8 cellular contexts compared by ENCODE assay signal in genomic region chr7:120725376-120726039, GRCh38.
A peak's percentile ranks its signal among the peaks of the same experiment; 100 is the strongest.
DNase-seq lines count a peak whose midpoint lies in the region; ATAC-seq, FAIRE-seq and TF ChIP-seq lines count a peak whose summit lies in the region.

No MANE protein-coding gene starts in this region.

- H3K79me2 ChIP-seq in MM.1S (ENCODE audit: low read length), result no peaks in the 10 kb centered on the region

- no peaks in the 10 kb centered on the region for H3K4me1 ChIP-seq in MM.1S (ENCODE audit: low read length)
- peaks cover 0 to 4% (median 0%) of the 10 kb centered on the region in 5 donors for H3K4me1 ChIP-seq in subcutaneous abdominal adipose tissue (ENCODE audit: control insufficient read depth in 5 of 5, insufficient read depth in 5 of 5, low read length in 5 of 5)

- H3K4me2 ChIP-seq in MM.1S (ENCODE audit: low read depth, low read length), result no peak overlapping the region

- H3K4me3 Mint-ChIP-seq in activated CD8-positive, alpha-beta memory T cell treated with anti-CD3 and anti-CD28 coated beads, Interleukin-2, amount 10 ng/mL, durations not matched to agents 7 days and 5 days, result no peak overlapping the region
- H3K4me3 Mint-ChIP-seq in stimulated activated effector memory CD8-positive, alpha-beta T cell treated with anti-CD3 and anti-CD28 coated beads, Interleukin-12 subunit alpha, Interleukin-12 subunit beta, amount 100 ng/mL, for 72 hours, result no peak overlapping the region

- H2AFZ ChIP-seq in MM.1S (ENCODE audit: low read length), result peak overlapping the region; percentile 17; the same call in 1 of the 2 replicates

- H3K27ac ChIP-seq in MM.1S (ENCODE audit: low read length) (no peak overlapping the region), SK-N-MC (no peak overlapping the region), subcutaneous abdominal adipose tissue (ENCODE audit: low read depth, low read length) (no peak overlapping the region)

- H3K9me3 ChIP-seq in MM.1S (replicated peaks; ENCODE audit: insufficient read depth, low read length) (no peaks in the 10 kb centered on the region), SK-N-MC (ENCODE audit: low read depth, low read length) (no peaks in the 10 kb centered on the region), subcutaneous abdominal adipose tissue (ENCODE audit: control insufficient read depth in 5 of 5, low read length in 5 of 5) (no peaks in the 10 kb centered on the region)

- peak; percentile 76 for FAIRE-seq in frontal cortex (lab: Jason Lieb, UNC)

- H3K4me3 ChIP-seq in GM12864 (ENCODE audit: low read depth, low read length), result no peak overlapping the region
- no peak overlapping the region for H3K4me3 ChIP-seq in MM.1S (ENCODE audit: low read length)
- H3K4me3 ChIP-seq in SK-N-MC, result peak overlapping the region; percentile 50
- peak overlapping the region in 3 of 5 donors; percentile 6 to 14 (median 12) for H3K4me3 ChIP-seq in subcutaneous abdominal adipose tissue (ENCODE audit: low read depth in 1 of 5, low read length in 5 of 5)

- no peak overlapping the region for H3K9ac ChIP-seq in MM.1S (ENCODE audit: low read length)
- H3K9ac ChIP-seq in SK-N-MC (ENCODE audit: insufficient read length), result peak overlapping the region; percentile 24
- no peak overlapping the region for H3K9ac ChIP-seq in subcutaneous abdominal adipose tissue (ENCODE audit: low read length in 5 of 5)

- H4K20me1 ChIP-seq in MM.1S (ENCODE audit: insufficient read depth, low read length), result no peaks in the 10 kb centered on the region

- CTCF ChIA-PET in activated CD8-positive, alpha-beta memory T cell treated with anti-CD3 and anti-CD28 coated beads, Interleukin-2, amount 10 ng/mL, durations not matched to agents 7 days and 5 days (lab: Charles Lee), result interaction anchor here (1.0 kb wide), 1 partner anchor 18 kb away, joined by 3 read pairs; no protein-coding TSS in a partner anchor

- DNase-seq in GM12864 (ENCODE audit: low read depth), result peak; percentile 15
- DNase-seq in MM.1S, result peak; percentile 62
- DNase-seq in SK-N-MC (ENCODE audit: low read depth, low spot score), result peak; percentile 39
- DNase-seq in frontal cortex (ENCODE audit: low spot score in 2 of 2), result peak in 1 of 2 donors; percentile 5
- no peak for DNase-seq in activated CD8-positive, alpha-beta memory T cell treated with anti-CD3 and anti-CD28 coated beads, Interleukin-2, amount 10 ng/mL, durations not matched to agents 7 days and 5 days
- DNase-seq in stimulated activated effector memory CD8-positive, alpha-beta T cell treated with anti-CD3 and anti-CD28 coated beads, Interleukin-12 subunit alpha, Interleukin-12 subunit beta, amount 100 ng/mL, for 72 hours (ENCODE audit: low spot score in 2 of 2), result no peak

- H3K36me3 ChIP-seq in MM.1S (replicated peaks; ENCODE audit: insufficient read depth, low read length) (no peaks in the 10 kb centered on the region), SK-N-MC (ENCODE audit: insufficient read depth, low read length) (no peaks in the 10 kb centered on the region), subcutaneous abdominal adipose tissue (ENCODE audit: control insufficient read depth in 5 of 5, insufficient read depth in 5 of 5, low read length in 5 of 5) (no peaks in the 10 kb centered on the region)

- peak; percentile 55 for TF ChIP-seq CTCF in GM12864 (IDR thresholded peaks at IDR 0.05; ENCODE audit: low read depth, low read length, missing control alignments)
- TF ChIP-seq CTCF in MM.1S (IDR thresholded peaks at IDR 0.05; ENCODE audit: low read length), result peak; percentile 79

- H3K36me3 Mint-ChIP-seq in activated CD8-positive, alpha-beta memory T cell treated with anti-CD3 and anti-CD28 coated beads, Interleukin-2, amount 10 ng/mL, durations not matched to agents 7 days and 5 days, result no peaks in the 10 kb centered on the region
- H3K36me3 Mint-ChIP-seq in stimulated activated effector memory CD8-positive, alpha-beta T cell treated with anti-CD3 and anti-CD28 coated beads, Interleukin-12 subunit alpha, Interleukin-12 subunit beta, amount 100 ng/mL, for 72 hours, result no peaks in the 10 kb centered on the region

- no peaks in the 10 kb centered on the region for H3K27me3 ChIP-seq in MM.1S (replicated peaks; ENCODE audit: insufficient read depth, low read length)
- no peaks in the 10 kb centered on the region for H3K27me3 ChIP-seq in subcutaneous abdominal adipose tissue (ENCODE audit: control insufficient read depth in 5 of 5, insufficient read depth in 4 of 5, low read length in 5 of 5)

- peaks cover 6% of the 10 kb centered on the region for H3K27me3 Mint-ChIP-seq in activated CD8-positive, alpha-beta memory T cell treated with anti-CD3 and anti-CD28 coated beads, Interleukin-2, amount 10 ng/mL, durations not matched to agents 7 days and 5 days

- no peaks in the 10 kb centered on the region for H3K9me2 ChIP-seq in MM.1S (replicated peaks; ENCODE audit: insufficient read depth, low read length)

- H3K4me1 Mint-ChIP-seq in activated CD8-positive, alpha-beta memory T cell treated with anti-CD3 and anti-CD28 coated beads, Interleukin-2, amount 10 ng/mL, durations not matched to agents 7 days and 5 days, result no peaks in the 10 kb centered on the region
- no peaks in the 10 kb centered on the region for H3K4me1 Mint-ChIP-seq in stimulated activated effector memory CD8-positive, alpha-beta T cell treated with anti-CD3 and anti-CD28 coated beads, Interleukin-12 subunit alpha, Interleukin-12 subunit beta, amount 100 ng/mL, for 72 hours

- no peaks in the 10 kb centered on the region for H3K9me3 Mint-ChIP-seq in activated CD8-positive, alpha-beta memory T cell treated with anti-CD3 and anti-CD28 coated beads, Interleukin-2, amount 10 ng/mL, durations not matched to agents 7 days and 5 days (ENCODE audit: low read depth)
- H3K9me3 Mint-ChIP-seq in stimulated activated effector memory CD8-positive, alpha-beta T cell treated with anti-CD3 and anti-CD28 coated beads, Interleukin-12 subunit alpha, Interleukin-12 subunit beta, amount 100 ng/mL, for 72 hours, result peaks cover 3% of the 10 kb centered on the region

- no peak for ATAC-seq in activated CD8-positive, alpha-beta memory T cell treated with anti-CD3 and anti-CD28 coated beads, Interleukin-2, amount 10 ng/mL, durations not matched to agents 7 days and 5 days
- no peak for ATAC-seq in stimulated activated effector memory CD8-positive, alpha-beta T cell treated with anti-CD3 and anti-CD28 coated beads, Interleukin-12 subunit alpha, Interleukin-12 subunit beta, amount 100 ng/mL, for 72 hours
- no peak for ATAC-seq in HG02588 (IDR thresholded peaks at IDR 0.05; ENCODE audit: unreplicated experiment)

- no peak overlapping the region for H3K27ac Mint-ChIP-seq in activated CD8-positive, alpha-beta memory T cell treated with anti-CD3 and anti-CD28 coated beads, Interleukin-2, amount 10 ng/mL, durations not matched to agents 7 days and 5 days
- H3K27ac Mint-ChIP-seq in stimulated activated effector memory CD8-positive, alpha-beta T cell treated with anti-CD3 and anti-CD28 coated beads, Interleukin-12 subunit alpha, Interleukin-12 subunit beta, amount 100 ng/mL, for 72 hours, result no peak overlapping the region

- H3F3A ChIP-seq in MM.1S (ENCODE audit: insufficient read depth, low read length), result no peaks in the 10 kb centered on the region

Comparison
In these comparisons a context has a peak if more than half of its experiments do, and no peak if none do; other contexts are left out.
1. DNase-seq: peak in GM12864 (single experiment), MM.1S (single experiment) and SK-N-MC (single experiment); none in activated CD8-positive, alpha-beta memory T cell treated with anti-CD3 and anti-CD28 coated beads, Interleukin-2, amount 10 ng/mL, durations not matched to agents 7 days and 5 days (single experiment) and stimulated activated effector memory CD8-positive, alpha-beta T cell treated with anti-CD3 and anti-CD28 coated beads, Interleukin-12 subunit alpha, Interleukin-12 subunit beta, amount 100 ng/mL, for 72 hours (0 of 2).
2. H3K4me3 ChIP-seq: peak in SK-N-MC (single experiment) and subcutaneous abdominal adipose tissue (3 of 5); none in GM12864 (single experiment) and MM.1S (single experiment).